In the genomic region with DNA sequence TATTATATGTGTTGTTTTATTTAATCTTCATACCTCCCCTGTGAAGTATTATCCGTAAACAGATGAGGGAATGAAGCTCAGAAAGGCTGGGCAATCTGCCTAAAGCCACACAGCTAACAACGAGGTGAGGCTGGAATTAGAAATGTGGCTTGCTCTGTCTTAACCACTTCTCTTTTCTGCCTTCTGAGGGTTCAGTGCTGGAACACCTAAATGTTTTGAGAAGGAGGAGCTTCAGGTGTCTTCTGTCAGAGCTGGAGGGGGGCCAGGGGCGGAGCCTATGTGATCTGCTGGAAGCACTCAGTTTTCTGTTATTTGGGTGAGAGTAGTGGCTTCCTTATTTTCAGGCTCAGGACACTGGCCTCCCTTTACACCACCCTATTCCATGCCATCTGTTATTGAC, we compare ENCODE assay signal across 1 cellular context.
TF ChIP-seq lines count a peak whose summit lies in the region.

No MANE protein-coding gene starts in this region.

TF ChIP-seq in GM23338, 12 proteins besides CTCF, POLR2A, EP300 and RAD21 (continued from another document):
- TF ChIP-seq ZNF462 (CRISPR knock-in tag; IDR thresholded peaks at IDR 0.05) (no peak), ZNF331 (CRISPR knock-in tag; IDR thresholded peaks at IDR 0.05; ENCODE audit: low read depth) (no peak)
